In genomic region chr10:767211-767610, GRCh38 we compare ENCODE assay signal across 17 cellular contexts.
DNase-seq lines count a peak whose midpoint lies in the region; ATAC-seq and TF ChIP-seq lines count a peak whose summit lies in the region.
"Had no signal": no experiment of that assay in that cellular context is flagged by ENCODE, and none has a peak within 500 bp of the region (broad histone marks: within the 10 kb centered on the region; RNA-seq: fewer than 3 reads in every experiment).

No MANE protein-coding gene starts in this region.

- peaks cover 30% of the 10 kb centered on the region for H3K27me3 Mint-ChIP-seq in stimulated activated memory B cell treated with anti-CD40 and anti-IgM and Interleukin-4, amounts not matched to agents 10 μg/mL and 1 μg/mL and 100 μg/mL, for 72 hours
- H3K27me3 Mint-ChIP-seq in CD8-positive, alpha-beta T cell (ENCODE audit: low read depth), result peaks cover 12% of the 10 kb centered on the region

- no peak for TF ChIP-seq CTCF in CD8-positive, alpha-beta T cell (IDR thresholded peaks at IDR 0.05)

- CTCF ChIA-PET in CD8-positive, alpha-beta T cell (lab: Charles Lee), result no interaction called here

- no peaks in the 10 kb centered on the region for H3K9me3 ChIP-seq in CD8-positive, alpha-beta T cell (ENCODE audit: low read length)
- H3K9me3 ChIP-seq: SK-N-SH had no signal

- no peaks in the 10 kb centered on the region for H3K36me3 ChIP-seq in CD8-positive, alpha-beta T cell (ENCODE audit: insufficient read depth, low read length)

- H3K27ac Mint-ChIP-seq in stimulated activated memory B cell treated with anti-CD40 and anti-IgM and Interleukin-4, amounts not matched to agents 10 μg/mL and 1 μg/mL and 100 μg/mL, for 72 hours, result no peak overlapping the region
- no peak overlapping the region for H3K27ac Mint-ChIP-seq in CD8-positive, alpha-beta T cell
- H3K27ac Mint-ChIP-seq: CD4-positive, CD25-positive, alpha-beta regulatory T cell; T-cell had no signal

- intact Hi-C loops in CD8-positive, alpha-beta T cell (cut with DNase I, micrococcal nuclease), result no loop called here

- POLR2A ChIA-PET in CD8-positive, alpha-beta T cell (lab: Charles Lee), result no interaction called here

- no peak overlapping the region for H3K27ac ChIP-seq in CD8-positive, alpha-beta T cell (ENCODE audit: low read depth, low read length)

- H3K9me3 Mint-ChIP-seq in stimulated activated memory B cell treated with anti-CD40 and anti-IgM and Interleukin-4, amounts not matched to agents 10 μg/mL and 1 μg/mL and 100 μg/mL, for 72 hours, result peaks cover 25% of the 10 kb centered on the region
- H3K9me3 Mint-ChIP-seq in CD8-positive, alpha-beta T cell, result peaks cover 28% of the 10 kb centered on the region

- no peak overlapping the region for H3K4me3 ChIP-seq in CD8-positive, alpha-beta T cell (ENCODE audit: low read depth, low read length)

- no peak overlapping the region for H3K4me3 Mint-ChIP-seq in stimulated activated memory B cell treated with anti-CD40 and anti-IgM and Interleukin-4, amounts not matched to agents 10 μg/mL and 1 μg/mL and 100 μg/mL, for 72 hours
- H3K4me3 Mint-ChIP-seq in CD8-positive, alpha-beta T cell, result no peak overlapping the region
- H3K4me3 Mint-ChIP-seq: CD4-positive, CD25-positive, alpha-beta regulatory T cell; T-cell had no signal

- peak; percentile 84 for DNase-seq in DMS 273 treated with DMSO at 0.1 percent for 48 hours (lab: John Stamatoyannopoulos, UW)
- DNase-seq in DMS53 treated with DMSO at 0.1 percent for 48 hours (lab: John Stamatoyannopoulos, UW; ENCODE audit: unreplicated experiment), result peak; percentile 79
- peak; percentile 46 for DNase-seq in NCI-H69 (lab: John Stamatoyannopoulos, UW)
- peak; percentile 20 for DNase-seq in kidney tubule cell (ENCODE audit: low spot score)
- DNase-seq in CD8-positive, alpha-beta T cell, result no peak
- DNase-seq: CD4-positive, CD25-positive, alpha-beta regulatory T cell; DMS79 treated with DMSO at 0.1 percent for 48 hours; KG1; NCI-H1092; NCI-H146; NCI-H526; SK-N-SH; T-cell; T-helper 9 cell had no signal

- H3K4me1 ChIP-seq in CD8-positive, alpha-beta T cell (ENCODE audit: insufficient read depth, low read length), result no peaks in the 10 kb centered on the region

- H3K27me3 ChIP-seq in CD8-positive, alpha-beta T cell (ENCODE audit: insufficient read depth, low read length), result no peaks in the 10 kb centered on the region

- peaks cover 12% of the 10 kb centered on the region for H3K36me3 Mint-ChIP-seq in stimulated activated memory B cell treated with anti-CD40 and anti-IgM and Interleukin-4, amounts not matched to agents 10 μg/mL and 1 μg/mL and 100 μg/mL, for 72 hours
- H3K36me3 Mint-ChIP-seq in CD8-positive, alpha-beta T cell, result no peaks in the 10 kb centered on the region
- H3K36me3 Mint-ChIP-seq: CD4-positive, CD25-positive, alpha-beta regulatory T cell; T-cell had no signal

- ATAC-seq in stimulated activated memory B cell treated with anti-CD40 and anti-IgM and Interleukin-4, amounts not matched to agents 10 μg/mL and 1 μg/mL and 100 μg/mL, for 72 hours, result no peak
- ATAC-seq in HG02759 (IDR thresholded peaks at IDR 0.05; ENCODE audit: unreplicated experiment), result no peak
- no peak for ATAC-seq in CD8-positive, alpha-beta T cell
- ATAC-seq: Right ventricle myocardium inferior, T-cell had no signal

- no peaks in the 10 kb centered on the region for H3K4me1 Mint-ChIP-seq in stimulated activated memory B cell treated with anti-CD40 and anti-IgM and Interleukin-4, amounts not matched to agents 10 μg/mL and 1 μg/mL and 100 μg/mL, for 72 hours
- H3K4me1 Mint-ChIP-seq in CD8-positive, alpha-beta T cell (ENCODE audit: low read depth), result no peaks in the 10 kb centered on the region
- H3K4me1 Mint-ChIP-seq: CD4-positive, CD25-positive, alpha-beta regulatory T cell; T-cell had no signal

Comparison
In these comparisons a context has a peak if more than half of its experiments do, and no peak if none do; other contexts are left out.
1. DNase-seq: peak in DMS 273 treated with DMSO at 0.1 percent for 48 hours (single experiment), DMS53 treated with DMSO at 0.1 percent for 48 hours (single experiment), NCI-H69 (single experiment) and kidney tubule cell (single experiment); none in CD8-positive, alpha-beta T cell (0 of 7).